In genomic region chr11:65392186-65392829, GRCh38 we compare ENCODE assay signal across 1 cellular context.
TF ChIP-seq lines count a peak whose summit lies in the region.

No MANE protein-coding gene starts in this region.

TF ChIP-seq in HCT116, 20 proteins besides CTCF, POLR2A, EP300 and RAD21 (continued from another document):
- TF ChIP-seq MAX (IDR thresholded peaks at IDR 0.05) = no peak
- no peak for TF ChIP-seq ZNF274 (IDR thresholded peaks at IDR 0.05; ENCODE audit: low read depth, low read length)
- no peak for TF ChIP-seq JUND (IDR thresholded peaks at IDR 0.05)
- TF ChIP-seq ZBTB33 (IDR thresholded peaks at IDR 0.05; ENCODE audit: extremely low read depth, insufficient replicate concordance, low read length) = no peak
- TF ChIP-seq POLR2AphosphoS5 (IDR thresholded peaks at IDR 0.05; ENCODE audit: low read depth, low read length) = no peak
- TF ChIP-seq YY1 (IDR thresholded peaks at IDR 0.05; ENCODE audit: extremely low read depth, insufficient replicate concordance, low read depth, low read length) = no peak
- TF ChIP-seq SP1 (IDR thresholded peaks at IDR 0.05; ENCODE audit: low read depth) = no peak
- TF ChIP-seq SRF (IDR thresholded peaks at IDR 0.05; ENCODE audit: low read depth) = no peak
- no peak for TF ChIP-seq TCF7L2 (IDR thresholded peaks at IDR 0.05; ENCODE audit: borderline replicate concordance, extremely low read depth, insufficient read depth, insufficient read length)
- no peak for TF ChIP-seq CBX3 (IDR thresholded peaks at IDR 0.05; ENCODE audit: low read depth)
- no peak for TF ChIP-seq EZH2phosphoT487 (IDR thresholded peaks at IDR 0.05; ENCODE audit: borderline replicate concordance)
- TF ChIP-seq ATF3 (IDR thresholded peaks at IDR 0.05) = no peak
- no peak for TF ChIP-seq CEBPB (IDR thresholded peaks at IDR 0.05; ENCODE audit: low read depth)
